Comparison of ENCODE assay signal across 13 cellular contexts in genomic region chr1:2384941-2385481, GRCh38. TPM values are rescaled to one million over a fixed set of nuclear protein-coding genes. Genes with fewer than 3 reads are reported as not detected.
A peak's percentile ranks its signal among the peaks of the same experiment; 100 is the strongest.
DNase-seq lines count a peak whose midpoint lies in the region; ATAC-seq and TF ChIP-seq lines count a peak whose summit lies in the region.
"Had no signal": no experiment of that assay in that cellular context is flagged by ENCODE, and none has a peak within 500 bp of the region (broad histone marks: within the 10 kb centered on the region; RNA-seq: fewer than 3 reads in every experiment).

No MANE protein-coding gene starts in this region.

- CTCF ChIA-PET in SK-N-SH (lab: Yijun Ruan, JAX) = interaction anchor here (1.4 to 10.7 kb wide), 5 partner anchors 9 to 211 kb away, joined by 3 to 292 read pairs (median 7); partner anchors contain the start of genes FAAP20, PEX10 and SKI

- WGBS in SK-N-SH (ENCODE audit: low lambda C conversion rate) = 79% methylated on average over 8 of the region's 41 CpGs
- 89 to 90% methylated on average over 41 of the region's 41 CpGs for WGBS in sigmoid colon, 2 donors

- peaks cover 0 to 8% of the 10 kb centered on the region in 2 experiments; a peak in 1 of 4 replicates for H3K4me1 ChIP-seq in SK-N-SH (ENCODE audit: control insufficient read depth in 1 of 2, insufficient read depth in 2 of 2, low read depth in 1 of 2, low read length in 1 of 2)
- peaks cover 0 to 18% (median 12%) of the 10 kb centered on the region in 4 donors for H3K4me1 ChIP-seq in sigmoid colon
- peaks cover 5% of the 10 kb centered on the region; the same call in 1 of the 2 replicates for H3K4me1 ChIP-seq in SJCRH30

- TF ChIP-seq CTCF in SK-N-SH (IDR thresholded peaks at IDR 0.05) (no peak), sigmoid colon (IDR thresholded peaks at IDR 0.05) (no peak)

- no peak overlapping the region for H3K27ac ChIP-seq in SK-N-SH (ENCODE audit: low read depth in 2 of 2, low read length in 1 of 2)
- H3K27ac ChIP-seq in sigmoid colon = no peak overlapping the region
- H3K27ac ChIP-seq in SJCRH30 = no peak overlapping the region

- no peaks in the 10 kb centered on the region for H3K9me3 ChIP-seq in SK-N-SH
- H3K9me3 ChIP-seq in sigmoid colon = no peaks in the 10 kb centered on the region
- H3K9me3 ChIP-seq in SJCRH30 (replicated peaks) = no peaks in the 10 kb centered on the region

- POLR2A ChIA-PET in SK-N-SH (lab: Yijun Ruan, JAX) = no interaction called here

- no peak for TF ChIP-seq POLR2A in sigmoid colon (IDR thresholded peaks at IDR 0.05)

- no peak for TF ChIP-seq RAD21 in SK-N-SH (IDR thresholded peaks at IDR 0.05; ENCODE audit: low read length)

- ATAC-seq in SK-N-SH treated with all-trans-retinoic acid at 6 μM for 48 hours = no peak
- ATAC-seq in GM19395 (IDR thresholded peaks at IDR 0.05; ENCODE audit: unreplicated experiment) = no peak
- ATAC-seq: activated naive CD4-positive, alpha-beta T cell treated with anti-CD3 and anti-CD28 coated beads, Interleukin-2, amount 50 U/mL, for 72 hours; stimulated activated effector memory CD8-positive, alpha-beta T cell treated with anti-CD3 and anti-CD28 coated beads, Interleukin-12 subunit alpha, Interleukin-12 subunit beta, amount 100 ng/mL, for 72 hours had no signal

- no peak overlapping the region for H3K4me2 ChIP-seq in SK-N-SH

- no peaks in the 10 kb centered on the region for H3K9me2 ChIP-seq in SK-N-SH

- no peak overlapping the region for H3K9ac ChIP-seq in SK-N-SH

- intact Hi-C loops in sigmoid colon (cut with DNase I) = loop anchor here (5.0 kb wide), 1 partner anchor 73 kb away; no protein-coding TSS in a partner anchor

- no peaks in the 10 kb centered on the region for H3F3A ChIP-seq in SK-N-SH (replicated peaks; ENCODE audit: insufficient read depth)

- H4K20me1 ChIP-seq in SK-N-SH (ENCODE audit: insufficient read depth) = no peaks in the 10 kb centered on the region

- TF ChIP-seq EP300 in SK-N-SH (IDR thresholded peaks at IDR 0.05; ENCODE audit: borderline replicate concordance in 1 of 2, low read depth in 1 of 2, low read length in 1 of 2) (no peak), sigmoid colon (IDR thresholded peaks at IDR 0.05) (no peak)

- H3K36me3 ChIP-seq in SK-N-SH (replicated peaks in 1 of 2; ENCODE audit: control insufficient read depth in 1 of 2, insufficient read depth in 2 of 2, low read length in 1 of 2) (peaks cover 0 to 16% of the 10 kb centered on the region in 2 experiments), sigmoid colon (peaks cover 0 to 10% (median 0%) of the 10 kb centered on the region in 4 donors), SJCRH30 (no peaks in the 10 kb centered on the region)

- DNase-seq in SK-N-SH (peak; percentile 55), NCI-H1694 (lab: John Stamatoyannopoulos, UW) (peak; percentile 24), inferior parietal cortex (ENCODE audit: extremely low spot score) (peak; percentile 25), sigmoid colon (peak; percentile 62), SJCRH30 (no peak), NCI-H1105 (lab: John Stamatoyannopoulos, UW) (no peak)
- DNase-seq: ACHN; mammary epithelial cell; NK-92 treated with Interleukin-12 subunit alpha and Interleukin-12 subunit beta, amount 100 ng/mL, for 24 hours had no signal

- H3K4me3 ChIP-seq in SK-N-SH (ENCODE audit: low read depth in 2 of 2, low read length in 1 of 2) (no peak overlapping the region), sigmoid colon (no peak overlapping the region), SJCRH30 (no peak overlapping the region)

- H2AFZ ChIP-seq in SK-N-SH (ENCODE audit: low read depth) = no peak overlapping the region

- H3K79me2 ChIP-seq in SK-N-SH (ENCODE audit: insufficient read depth) = peaks cover 7% of the 10 kb centered on the region; the same call in 1 of the 2 replicates

- H3K27me3 ChIP-seq in SK-N-SH (ENCODE audit: insufficient read depth) = no peaks in the 10 kb centered on the region
- no peaks in the 10 kb centered on the region for H3K27me3 ChIP-seq in sigmoid colon
- H3K27me3 ChIP-seq in SJCRH30 = no peaks in the 10 kb centered on the region

TF ChIP-seq in SK-N-SH, 30 proteins besides CTCF, POLR2A, EP300 and RAD21 (continues in another document):
- TF ChIP-seq TAF1 (IDR thresholded peaks at IDR 0.05; ENCODE audit: borderline replicate concordance, low read depth, low read length) = no peak
- no peak for TF ChIP-seq PBX3 (IDR thresholded peaks at IDR 0.05)
- TF ChIP-seq CHD2 (IDR thresholded peaks at IDR 0.05; ENCODE audit: low read length, partially characterized antibody) = no peak
- no peak for TF ChIP-seq FOXJ3 (CRISPR knock-in tag; IDR thresholded peaks at IDR 0.05)
- no peak for TF ChIP-seq ZBTB33 (IDR thresholded peaks at IDR 0.05; ENCODE audit: borderline replicate concordance, low read depth)
- TF ChIP-seq YY1 (IDR thresholded peaks at IDR 0.05; ENCODE audit: low read depth) = no peak

TF ChIP-seq in SK-N-SH treated with all-trans-retinoic acid at 6 μM for 48 hours, 23 proteins besides CTCF, POLR2A, EP300 and RAD21:
- no peak for TF ChIP-seq SNAI2 (CRISPR knock-in tag; IDR thresholded peaks at IDR 0.05)
- TF ChIP-seq GLIS3 (CRISPR knock-in tag; IDR thresholded peaks at IDR 0.05) = no peak
- no peak for TF ChIP-seq ARNTL (CRISPR knock-in tag; IDR thresholded peaks at IDR 0.05; ENCODE audit: borderline replicate concordance, low read depth)
- TF ChIP-seq ZC3H10 (CRISPR knock-in tag; IDR thresholded peaks at IDR 0.05) = no peak
- no peak for TF ChIP-seq ZFP30 (CRISPR knock-in tag; IDR thresholded peaks at IDR 0.05)

RNA-seq across cellular contexts. Expression of gene MORN1, which starts 6.3 kb away (rescaled TPM):
- 13.7 and 16.3 TPM in 2 replicates for polyA plus RNA-seq in SK-N-SH (2012; rRNA removed)
- 9.6 and 10.3 TPM in 2 replicates for polyA plus RNA-seq in SK-N-SH (2012; cell fraction: cytosol; rRNA removed)
- polyA plus RNA-seq in SK-N-SH (2012; cell fraction: nucleus; rRNA removed) = 35.5 and 38.1 TPM in 2 replicates
- total RNA-seq in sigmoid colon = 1 to 10 TPM; 6.2 to 9.1 (median 6.7) TPM
- polyA plus RNA-seq in sigmoid colon = 1 to 10 TPM; 2.4 to 9.1 (median 2.5) TPM
- total RNA-seq in SJCRH30 (2014; rRNA removed; shearing (Covaris generic)) = 7.5 TPM in 2 replicates

RNA-seq across cellular contexts. Expression of gene RER1, which starts 6.6 kb away (rescaled TPM):
- polyA plus RNA-seq in SK-N-SH (2012; rRNA removed) (181 and 189 TPM in 2 replicates), sigmoid colon (100 to 1,000 TPM in 1 of 3 donors, 10 to 100 TPM in 2; 40.8 to 113 (median 52.2) TPM)
- polyA plus RNA-seq in SK-N-SH (2012; cell fraction: cytosol; rRNA removed) = 176 and 236 TPM in 2 replicates
- polyA plus RNA-seq in SK-N-SH (2012; cell fraction: nucleus; rRNA removed) = 214 and 301 TPM in 2 replicates
- 10 to 100 TPM; 49.0 to 56.2 (median 50.7) TPM for total RNA-seq in sigmoid colon
- total RNA-seq in SJCRH30 (2014; rRNA removed; shearing (Covaris generic)) = 124 and 145 TPM in 2 replicates

RNA-seq across cellular contexts. Expression of gene PEX10, which starts 27.4 kb away (rescaled TPM):
- 25.7 and 28.6 TPM in 2 replicates for polyA plus RNA-seq in SK-N-SH (2012; rRNA removed)
- 15.1 and 21.5 TPM in 2 replicates for polyA plus RNA-seq in SK-N-SH (2012; cell fraction: cytosol; rRNA removed)
- 36.3 and 37.8 TPM in 2 replicates for polyA plus RNA-seq in SK-N-SH (2012; cell fraction: nucleus; rRNA removed)
- 10 to 100 TPM; 12.8 to 17.0 (median 15.0) TPM for total RNA-seq in sigmoid colon
- polyA plus RNA-seq in sigmoid colon = 10 to 100 TPM in 2 of 3 donors, 1 to 10 TPM in 1; 9.9 to 21.9 (median 12.6) TPM
- 28.8 and 32.7 TPM in 2 replicates for total RNA-seq in SJCRH30 (2014; rRNA removed; shearing (Covaris generic))

Comparison
In these comparisons a context has a peak if more than half of its experiments do, and no peak if none do; other contexts are left out.
1. DNase-seq: peak in SK-N-SH (single experiment), NCI-H1694 (single experiment), inferior parietal cortex (single experiment) and sigmoid colon (single experiment); none in SJCRH30 (0 of 2) and NCI-H1105 (single experiment).